In genomic region chr12:120468271-120468845, GRCh38 we compare ENCODE assay signal across 8 cellular contexts. TPM values are rescaled to one million over a fixed set of nuclear protein-coding genes. Genes with fewer than 3 reads are reported as not detected.
DNase-seq lines count a peak whose midpoint lies in the region; ATAC-seq, FAIRE-seq and TF ChIP-seq lines count a peak whose summit lies in the region.

No MANE protein-coding gene starts in this region.

- H3K36me3 Mint-ChIP-seq in CD8-positive, alpha-beta T cell: peaks cover 40% of the 10 kb centered on the region
- peaks cover 26% of the 10 kb centered on the region for H3K36me3 Mint-ChIP-seq in stimulated activated memory B cell treated with anti-CD40 and anti-IgM and Interleukin-4, amounts not matched to agents 10 μg/mL and 1 μg/mL and 100 μg/mL, for 72 hours

- H3K27ac ChIP-seq in CD8-positive, alpha-beta T cell (ENCODE audit: low read depth, low read length): peak overlapping the region; percentile 70
- H3K27ac ChIP-seq in Peyer's patch (peak overlapping the region; percentile 93 to 96 (median 94)), brain microvascular endothelial cell (peak overlapping the region; percentile 76), keratinocyte (ENCODE audit: control insufficient read depth, insufficient read depth, low read length) (peak overlapping the region; percentile 77)

- H3K4me3 Mint-ChIP-seq in CD8-positive, alpha-beta T cell: peak overlapping the region; percentile 86
- H3K4me3 Mint-ChIP-seq in stimulated activated memory B cell treated with anti-CD40 and anti-IgM and Interleukin-4, amounts not matched to agents 10 μg/mL and 1 μg/mL and 100 μg/mL, for 72 hours: peak overlapping the region; percentile 91

- CTCF ChIA-PET in CD8-positive, alpha-beta T cell (lab: Charles Lee): interaction anchor here (0.6 to 4.7 kb wide), 9 partner anchors 12 to 998 kb away, joined by 3 to 30 read pairs (median 4); partner anchors contain the start of gene DYNLL1

- POLR2A ChIA-PET in CD8-positive, alpha-beta T cell (lab: Charles Lee): interaction anchor here (0.7 to 3.4 kb wide), 9 partner anchors 10 to 177 kb away, joined by 3 to 11 read pairs (median 5); partner anchors contain the start of genes COX6A1, DYNLL1 and RNU4-2

- H3K9ac ChIP-seq in keratinocyte (ENCODE audit: control insufficient read depth, extremely low read depth, insufficient read depth, low read length): peak overlapping the region; percentile 87

- H3K27ac Mint-ChIP-seq in CD8-positive, alpha-beta T cell: peak overlapping the region; percentile 91
- H3K27ac Mint-ChIP-seq in stimulated activated memory B cell treated with anti-CD40 and anti-IgM and Interleukin-4, amounts not matched to agents 10 μg/mL and 1 μg/mL and 100 μg/mL, for 72 hours: peak overlapping the region; percentile 90

- H3K27me3 ChIP-seq in CD8-positive, alpha-beta T cell (ENCODE audit: insufficient read depth, low read length): no peaks in the 10 kb centered on the region
- H3K27me3 ChIP-seq in Peyer's patch (no peaks in the 10 kb centered on the region), brain microvascular endothelial cell (replicated peaks) (no peaks in the 10 kb centered on the region), keratinocyte (ENCODE audit: control insufficient read depth, extremely low read depth, insufficient read depth, low read length) (no peaks in the 10 kb centered on the region)

- dilution Hi-C loops in keratinocyte (cut with MboI; ENCODE audit: extremely low pct_ligation_motif_present, low sequenced_read_pairs): no loop called here

- intact Hi-C loops in CD8-positive, alpha-beta T cell (cut with DNase I, micrococcal nuclease): loop anchor here (2.0 kb wide), 2 partner anchors 22 to 60 kb away; partner anchors contain the start of genes COQ5 (in 1 of the 2), GATC (in 1 of the 2) and TRIAP1 (in 1 of the 2)

- H3K79me2 ChIP-seq in keratinocyte (ENCODE audit: control insufficient read depth, insufficient read depth, low read length): peaks cover 77% of the 10 kb centered on the region

- H3K9me3 Mint-ChIP-seq in CD8-positive, alpha-beta T cell: no peaks in the 10 kb centered on the region
- H3K9me3 Mint-ChIP-seq in stimulated activated memory B cell treated with anti-CD40 and anti-IgM and Interleukin-4, amounts not matched to agents 10 μg/mL and 1 μg/mL and 100 μg/mL, for 72 hours: no peaks in the 10 kb centered on the region

- TF ChIP-seq POLR2A in Peyer's patch (IDR thresholded peaks at IDR 0.05): no peak

- no peak overlapping the region for H2AFZ ChIP-seq in keratinocyte (ENCODE audit: control insufficient read depth, low read length)

- in situ Hi-C loops in brain microvascular endothelial cell (cut with HindIII; ENCODE audit: low pct_ligation_motif_present, low sequenced_read_pairs): no loop called here

- peak overlapping the region; percentile 89 for H3K4me3 ChIP-seq in CD8-positive, alpha-beta T cell (ENCODE audit: low read depth, low read length)
- H3K4me3 ChIP-seq in Peyer's patch: peak overlapping the region; percentile 92 to 94 (median 94)
- peak overlapping the region; percentile 91 for H3K4me3 ChIP-seq in brain microvascular endothelial cell (ENCODE audit: low read depth, low read length)
- H3K4me3 ChIP-seq in keratinocyte (ENCODE audit: control insufficient read depth in 2 of 3, extremely low read depth in 1 of 3, insufficient read depth in 2 of 3, low read depth in 1 of 3, low read length in 3 of 3): peak overlapping the region; percentile 90 to 97 (median 91)

- H3K4me1 Mint-ChIP-seq in CD8-positive, alpha-beta T cell (ENCODE audit: low read depth): peaks cover 42% of the 10 kb centered on the region
- peaks cover 53% of the 10 kb centered on the region for H3K4me1 Mint-ChIP-seq in stimulated activated memory B cell treated with anti-CD40 and anti-IgM and Interleukin-4, amounts not matched to agents 10 μg/mL and 1 μg/mL and 100 μg/mL, for 72 hours

- no peaks in the 10 kb centered on the region for H3K9me1 ChIP-seq in keratinocyte (ENCODE audit: control insufficient read depth, extremely low read depth, insufficient read depth, low read length)

- peaks cover 11% of the 10 kb centered on the region for H4K20me1 ChIP-seq in keratinocyte (ENCODE audit: control insufficient read depth, extremely low read depth, insufficient read depth, low read length)

- no peaks in the 10 kb centered on the region for H3K9me3 ChIP-seq in CD8-positive, alpha-beta T cell (ENCODE audit: low read length)
- H3K9me3 ChIP-seq in Peyer's patch (no peaks in the 10 kb centered on the region), keratinocyte (ENCODE audit: control insufficient read depth, low read depth, low read length) (no peaks in the 10 kb centered on the region)

- no peak for ATAC-seq in CD8-positive, alpha-beta T cell
- ATAC-seq in GM21723 (IDR thresholded peaks at IDR 0.05; ENCODE audit: unreplicated experiment) (peak; percentile 0), GM19463 (IDR thresholded peaks at IDR 0.05; ENCODE audit: unreplicated experiment) (no peak)
- no peak for ATAC-seq in stimulated activated memory B cell treated with anti-CD40 and anti-IgM and Interleukin-4, amounts not matched to agents 10 μg/mL and 1 μg/mL and 100 μg/mL, for 72 hours

- peak in 1 of 7 experiments; percentile 29 for DNase-seq in CD8-positive, alpha-beta T cell
- peak; percentile 42 to 53 (median 53) for DNase-seq in Peyer's patch
- peak; percentile 27 for DNase-seq in brain microvascular endothelial cell
- DNase-seq in keratinocyte (ENCODE audit: low read depth, low spot score): no peak
- no peak for DNase-seq in NCI-H2171 (lab: John Stamatoyannopoulos, UW)

- no peak for TF ChIP-seq CTCF in CD8-positive, alpha-beta T cell (IDR thresholded peaks at IDR 0.05)
- TF ChIP-seq CTCF in Peyer's patch (IDR thresholded peaks at IDR 0.05) (no peak), brain microvascular endothelial cell (IDR thresholded peaks at IDR 0.05; ENCODE audit: low read depth, low read length, missing control alignments) (no peak), keratinocyte (optimal IDR thresholded peaks at IDR 0.05 in 1 of 3, IDR thresholded peaks at IDR 0.05 in 1 of 3, conservative IDR thresholded peaks at IDR 0.05 in 1 of 3; ENCODE audit: extremely low read depth in 1 of 3, insufficient read depth in 2 of 3, low read length in 3 of 3) (no peak)

- H3K36me3 ChIP-seq in CD8-positive, alpha-beta T cell (ENCODE audit: insufficient read depth, low read length): peaks cover 25% of the 10 kb centered on the region
- H3K36me3 ChIP-seq in Peyer's patch: peaks cover 0 to 24% (median 0%) of the 10 kb centered on the region in 3 donors
- peaks cover 37% of the 10 kb centered on the region for H3K36me3 ChIP-seq in brain microvascular endothelial cell (replicated peaks)
- peaks cover 10 to 23% of the 10 kb centered on the region in 2 experiments for H3K36me3 ChIP-seq in keratinocyte (ENCODE audit: control insufficient read depth in 2 of 2, extremely low read depth in 1 of 2, insufficient read depth in 2 of 2, low read length in 2 of 2)

- peaks cover 26% of the 10 kb centered on the region for H3K4me1 ChIP-seq in CD8-positive, alpha-beta T cell (ENCODE audit: insufficient read depth, low read length)
- H3K4me1 ChIP-seq in Peyer's patch: peaks cover 0 to 17% (median 0%) of the 10 kb centered on the region in 4 donors
- peaks cover 11% of the 10 kb centered on the region for H3K4me1 ChIP-seq in keratinocyte (ENCODE audit: control insufficient read depth, extremely low read depth, insufficient read depth, low read length)

- H3K27me3 Mint-ChIP-seq in CD8-positive, alpha-beta T cell (ENCODE audit: low read depth): no peaks in the 10 kb centered on the region
- H3K27me3 Mint-ChIP-seq in stimulated activated memory B cell treated with anti-CD40 and anti-IgM and Interleukin-4, amounts not matched to agents 10 μg/mL and 1 μg/mL and 100 μg/mL, for 72 hours: no peaks in the 10 kb centered on the region

- FAIRE-seq in keratinocyte (lab: Jason Lieb, UNC): no peak

- peak overlapping the region; percentile 86 for H3K4me2 ChIP-seq in keratinocyte (ENCODE audit: control insufficient read depth, extremely low read depth, insufficient read depth, low read depth, low read length)

RNA-seq across cellular contexts. Expression of gene SRSF9, which starts 1.2 kb away (rescaled TPM):
- total RNA-seq in CD8-positive, alpha-beta T cell: 100 to 1,000 TPM; 137 to 139 TPM
- total RNA-seq in Peyer's patch: 100 to 1,000 TPM in 1 of 4 donors, 10 to 100 TPM in 3; 59.9 to 144 (median 78.1) TPM
- polyA plus RNA-seq in keratinocyte: 108 to 175 TPM (median 159 TPM) in 3 replicates
- polyA plus RNA-seq in keratinocyte (2011; ENCODE audit: low read depth): 143 TPM
- polyA plus RNA-seq in keratinocyte (2011; cell fraction: cytosol; rRNA removed): 131 and 134 TPM in 2 replicates
- polyA plus RNA-seq in keratinocyte (2011; cell fraction: nucleus; rRNA removed): 91.1 and 124 TPM in 2 replicates
- polyA plus RNA-seq in keratinocyte (2012; ENCODE audit: low replicate concordance): 145 and 189 TPM in 2 replicates
- 41.8 to 67.7 TPM (median 43.1 TPM) in 3 replicates for polyA minus RNA-seq in keratinocyte
- polyA minus RNA-seq in keratinocyte (2011; cell fraction: cytosol; rRNA and poly(A)+ RNA removed): 142 TPM
- polyA minus RNA-seq in keratinocyte (2011; cell fraction: nucleus; rRNA and poly(A)+ RNA removed): 18.4 and 23.5 TPM in 2 replicates

RNA-seq across cellular contexts. Expression of gene GATC, which starts 22.1 kb away (rescaled TPM):
- total RNA-seq in CD8-positive, alpha-beta T cell: 10 to 100 TPM; 16.6 to 17.3 TPM
- 10 to 100 TPM; 18.6 to 37.1 (median 27.3) TPM for total RNA-seq in Peyer's patch
- polyA plus RNA-seq in keratinocyte: 14.7 to 22.4 TPM (median 19.2 TPM) in 3 replicates
- polyA plus RNA-seq in keratinocyte (2011; ENCODE audit: low read depth): 10.1 TPM
- polyA plus RNA-seq in keratinocyte (2011; cell fraction: cytosol; rRNA removed): 14.1 and 22.7 TPM in 2 replicates
- polyA plus RNA-seq in keratinocyte (2011; cell fraction: nucleus; rRNA removed): 14.3 and 19.4 TPM in 2 replicates
- 10.9 and 12.7 TPM in 2 replicates for polyA plus RNA-seq in keratinocyte (2012; ENCODE audit: low replicate concordance)
- polyA minus RNA-seq in keratinocyte: 12.0 to 41.1 TPM (median 14.0 TPM) in 3 replicates
- polyA minus RNA-seq in keratinocyte (2011; cell fraction: cytosol; rRNA and poly(A)+ RNA removed): 10.4 TPM
- 5.2 and 14.7 TPM in 2 replicates for polyA minus RNA-seq in keratinocyte (2011; cell fraction: nucleus; rRNA and poly(A)+ RNA removed)

RNA-seq across cellular contexts. Expression of gene TRIAP1, which starts 22.2 kb away (rescaled TPM):
- 10 to 100 TPM; 35.8 to 36.0 TPM for total RNA-seq in CD8-positive, alpha-beta T cell
- total RNA-seq in Peyer's patch: 10 to 100 TPM in 1 of 4 donors, 1 to 10 TPM in 3; 4.5 to 19.0 (median 6.4) TPM
- polyA plus RNA-seq in keratinocyte: 37.3 to 71.1 TPM (median 46.7 TPM) in 3 replicates
- 41.6 TPM for polyA plus RNA-seq in keratinocyte (2011; ENCODE audit: low read depth)
- 44.6 and 82.5 TPM in 2 replicates for polyA plus RNA-seq in keratinocyte (2011; cell fraction: cytosol; rRNA removed)
- polyA plus RNA-seq in keratinocyte (2011; cell fraction: nucleus; rRNA removed): 16.5 and 23.3 TPM in 2 replicates
- polyA plus RNA-seq in keratinocyte (2012; ENCODE audit: low replicate concordance): 51.1 and 90.3 TPM in 2 replicates
- 1.9 to 18.9 TPM (median 10.4 TPM) in 3 replicates for polyA minus RNA-seq in keratinocyte
- 24.0 TPM for polyA minus RNA-seq in keratinocyte (2011; cell fraction: cytosol; rRNA and poly(A)+ RNA removed)
- 5.1 and 6.7 TPM in 2 replicates for polyA minus RNA-seq in keratinocyte (2011; cell fraction: nucleus; rRNA and poly(A)+ RNA removed)

RNA-seq across cellular contexts. Expression of gene DYNLL1, which starts 27.6 kb away (rescaled TPM):
- total RNA-seq in CD8-positive, alpha-beta T cell: 10 to 100 TPM; 25.9 to 26.1 TPM
- total RNA-seq in Peyer's patch: 100 to 1,000 TPM; 128 to 212 (median 199) TPM
- polyA plus RNA-seq in keratinocyte: 636 to 744 TPM (median 716 TPM) in 3 replicates
- 930 TPM for polyA plus RNA-seq in keratinocyte (2011; ENCODE audit: low read depth)
- polyA plus RNA-seq in keratinocyte (2011; cell fraction: cytosol; rRNA removed): 714 and 1,036 TPM in 2 replicates
- polyA plus RNA-seq in keratinocyte (2011; cell fraction: nucleus; rRNA removed): 242 and 323 TPM in 2 replicates
- polyA plus RNA-seq in keratinocyte (2012; ENCODE audit: low replicate concordance): 789 and 1,036 TPM in 2 replicates
- polyA minus RNA-seq in keratinocyte: 151 to 237 TPM (median 177 TPM) in 3 replicates
- 253 TPM for polyA minus RNA-seq in keratinocyte (2011; cell fraction: cytosol; rRNA and poly(A)+ RNA removed)
- polyA minus RNA-seq in keratinocyte (2011; cell fraction: nucleus; rRNA and poly(A)+ RNA removed): 42.6 and 45.2 TPM in 2 replicates

RNA-seq across cellular contexts. Expression of gene COX6A1, which starts 30.4 kb away (rescaled TPM):
- 100 to 1,000 TPM; 118 to 124 TPM for total RNA-seq in CD8-positive, alpha-beta T cell
- total RNA-seq in Peyer's patch: 1,000 to 10,000 TPM in 2 of 4 donors, 100 to 1,000 TPM in 2; 175 to 1,520 (median 1,006) TPM
- polyA plus RNA-seq in keratinocyte: 584 to 976 TPM (median 663 TPM) in 3 replicates
- polyA plus RNA-seq in keratinocyte (2011; ENCODE audit: low read depth): 206 TPM
- polyA plus RNA-seq in keratinocyte (2011; cell fraction: cytosol; rRNA removed): 447 and 487 TPM in 2 replicates
- polyA plus RNA-seq in keratinocyte (2011; cell fraction: nucleus; rRNA removed): 810 and 833 TPM in 2 replicates
- polyA plus RNA-seq in keratinocyte (2012; ENCODE audit: low replicate concordance): 607 and 624 TPM in 2 replicates
- 243 to 392 TPM (median 319 TPM) in 3 replicates for polyA minus RNA-seq in keratinocyte
- 450 TPM for polyA minus RNA-seq in keratinocyte (2011; cell fraction: cytosol; rRNA and poly(A)+ RNA removed)
- polyA minus RNA-seq in keratinocyte (2011; cell fraction: nucleus; rRNA and poly(A)+ RNA removed): 189 and 227 TPM in 2 replicates

Comparison
In these comparisons a context has a peak if more than half of its experiments do, and no peak if none do; other contexts are left out.
1. DNase-seq: peak in Peyer's patch (3 of 3) and brain microvascular endothelial cell (single experiment); none in keratinocyte (single experiment) and NCI-H2171 (single experiment).
2. Peak in every context shown above with its lines, with median percentiles within 50 percentile points of each other: H3K27ac ChIP-seq and H3K4me3 ChIP-seq.